Comparison of ENCODE assay signal across 17 cellular contexts in genomic region chr22:47653921-47654320, GRCh38.
DNase-seq lines count a peak whose midpoint lies in the region; ATAC-seq and TF ChIP-seq lines count a peak whose summit lies in the region.
"Had no signal": no experiment of that assay in that cellular context is flagged by ENCODE, and none has a peak within 500 bp of the region (broad histone marks: within the 10 kb centered on the region; RNA-seq: fewer than 3 reads in every experiment).

No MANE protein-coding gene starts in this region.

- DNase-seq in H9 (peak; percentile 8), esophagus muscularis mucosa (ENCODE audit: extremely low spot score) (peak; percentile 62), mesendoderm (no peak), trophoblast cell (no peak)
- DNase-seq: AML-193; Caco-2; Calu3; CD4-positive, alpha-beta T cell; CD8-positive, alpha-beta T cell; DMS79 treated with DMSO at 0.1 percent for 48 hours; GF-D8 had no signal

- no peak overlapping the region for H4K12ac ChIP-seq in trophoblast cell (ENCODE audit: low read depth, low read length)

- H3K4ac ChIP-seq in H9 (ENCODE audit: low read depth, low read length) (no peak overlapping the region), mesendoderm (ENCODE audit: low read depth, low read length) (no peak overlapping the region), trophoblast cell (ENCODE audit: low read depth, low read length) (no peak overlapping the region)

- H2BK120ac ChIP-seq in H9 (ENCODE audit: low read depth, low read length, poor library complexity, severe bottlenecking) (no peak overlapping the region), mesendoderm (ENCODE audit: low read depth, low read length) (no peak overlapping the region), trophoblast cell (ENCODE audit: insufficient read depth, low read length, poor library complexity) (no peak overlapping the region)

- H3K36me3 ChIP-seq in esophagus muscularis mucosa (no peaks in the 10 kb centered on the region), mesendoderm (ENCODE audit: control insufficient read depth, insufficient read depth, low read length) (no peaks in the 10 kb centered on the region), trophoblast cell (ENCODE audit: control insufficient read depth in 1 of 2, insufficient read depth in 2 of 2, low read length in 2 of 2) (no peaks in the 10 kb centered on the region)
- H3K36me3 ChIP-seq: BLaER1 treated with 17β-estradiol and CSF1 and Interleukin-3, amounts not matched to agents 10 nM and 100 nM had no signal

- no peaks in the 10 kb centered on the region for H3K79me1 ChIP-seq in H9 (ENCODE audit: insufficient read depth, low read depth, low read length, poor library complexity, severe bottlenecking)
- H3K79me1 ChIP-seq in mesendoderm (ENCODE audit: low read length): no peaks in the 10 kb centered on the region
- no peaks in the 10 kb centered on the region for H3K79me1 ChIP-seq in trophoblast cell (ENCODE audit: low read length)

- no peak overlapping the region for H2AFZ ChIP-seq in H9 (ENCODE audit: low read length)
- no peak overlapping the region for H2AFZ ChIP-seq in trophoblast cell (ENCODE audit: insufficient read depth, low read length, poor library complexity)

- no peak overlapping the region for H3K56ac ChIP-seq in H9 (ENCODE audit: insufficient read length, low read depth, low read length)
- H3K56ac ChIP-seq in mesendoderm (ENCODE audit: low read length): no peak overlapping the region

- intact Hi-C loops in esophagus muscularis mucosa (cut with DNase I): no loop called here

- H3K4me1 Mint-ChIP-seq in H9: peaks cover 4% of the 10 kb centered on the region in 2 experiments
- H3K4me1 Mint-ChIP-seq: B cell had no signal

- no peak overlapping the region for H2BK20ac ChIP-seq in H9 (ENCODE audit: low read depth, low read length, poor library complexity, severe bottlenecking)

- no peak overlapping the region for H2BK15ac ChIP-seq in H9 (ENCODE audit: low read depth, low read length)
- H2BK15ac ChIP-seq in mesendoderm (replicated peaks; ENCODE audit: low read depth): no peak overlapping the region

- no peak overlapping the region for H3K14ac ChIP-seq in H9 (ENCODE audit: insufficient read depth, low read length)
- H3K14ac ChIP-seq in trophoblast cell (ENCODE audit: low read length): no peak overlapping the region

- peaks cover 0 to 8% (median 4%) of the 10 kb centered on the region in 3 experiments; a peak in 4 of 7 replicates for H3K36me3 Mint-ChIP-seq in H9 (ENCODE audit: insufficient read depth in 1 of 3, low read depth in 3 of 3)
- H3K36me3 Mint-ChIP-seq: CD8-positive, alpha-beta T cell had no signal

- H3T11ph ChIP-seq in H9 (ENCODE audit: low read length): no peak overlapping the region

- peaks cover 11% of the 10 kb centered on the region in 2 experiments for H3K9me3 Mint-ChIP-seq in H9

- no peaks in the 10 kb centered on the region; the same call in none of the 2 replicates for H3K27me3 Mint-ChIP-seq in H9 (ENCODE audit: low read depth)
- H3K27me3 Mint-ChIP-seq: B cell; CD4-positive, alpha-beta T cell had no signal

- no peaks in the 10 kb centered on the region for H3K23me2 ChIP-seq in H9 (ENCODE audit: insufficient read length, low read depth, low read length, poor library complexity, severe bottlenecking)

- H2AK5ac ChIP-seq in H9 (ENCODE audit: insufficient read length, low read length) (no peak overlapping the region), mesendoderm (ENCODE audit: low read length) (peak overlapping the region; percentile 2), trophoblast cell (ENCODE audit: low read length) (no peak overlapping the region)

- no peak overlapping the region for H4K5ac ChIP-seq in H9 (ENCODE audit: insufficient read length, low read depth, low read length)
- no peak overlapping the region for H4K5ac ChIP-seq in mesendoderm (ENCODE audit: low read length)

- no peak overlapping the region for H2BK5ac ChIP-seq in H9 (ENCODE audit: insufficient read length, low read length)
- no peak overlapping the region for H2BK5ac ChIP-seq in mesendoderm (ENCODE audit: low read length)
- no peak overlapping the region for H2BK5ac ChIP-seq in trophoblast cell (ENCODE audit: low read depth, low read length, poor library complexity)

- TF ChIP-seq EP300 in esophagus muscularis mucosa (IDR thresholded peaks at IDR 0.05): no peak

- H3K4me3 Mint-ChIP-seq in H9: no peak overlapping the region
- H3K4me3 Mint-ChIP-seq: B cell; CD4-positive, alpha-beta T cell; CD8-positive, alpha-beta T cell had no signal

- H3K4me1 ChIP-seq in H9 (ENCODE audit: insufficient read depth, low read length) (no peaks in the 10 kb centered on the region), esophagus muscularis mucosa (peaks cover 0 to 19% (median 4%) of the 10 kb centered on the region in 4 donors), mesendoderm (ENCODE audit: control insufficient read depth, low read depth, low read length) (no peaks in the 10 kb centered on the region), trophoblast cell (ENCODE audit: control insufficient read depth in 1 of 2, insufficient read depth in 2 of 2, low read length in 2 of 2) (no peaks in the 10 kb centered on the region)
- H3K4me1 ChIP-seq: A549; BLaER1 treated with 17β-estradiol and CSF1 and Interleukin-3, amounts not matched to agents 10 nM and 100 nM; Caco-2 had no signal

- no peak for TF ChIP-seq POLR2A in esophagus muscularis mucosa (IDR thresholded peaks at IDR 0.05; ENCODE audit: low read depth)

- no peaks in the 10 kb centered on the region for H4K20me1 ChIP-seq in H9 (ENCODE audit: control insufficient read depth, insufficient read depth, insufficient read length)
- H4K20me1 ChIP-seq: BLaER1 treated with 17β-estradiol and CSF1 and Interleukin-3, amounts not matched to agents 10 nM and 100 nM had no signal

- no peak overlapping the region for H3K4me2 ChIP-seq in H9 (ENCODE audit: insufficient read depth, insufficient read length, low read length)
- no peak overlapping the region for H3K4me2 ChIP-seq in mesendoderm (ENCODE audit: low read length)
- H3K4me2 ChIP-seq in trophoblast cell (ENCODE audit: low read length): no peak overlapping the region
- H3K4me2 ChIP-seq: A549; BLaER1 treated with 17β-estradiol and CSF1 and Interleukin-3, amounts not matched to agents 10 nM and 100 nM had no signal

- no peak overlapping the region for H3K27ac Mint-ChIP-seq in H9
- H3K27ac Mint-ChIP-seq: B cell; CD4-positive, alpha-beta T cell; CD8-positive, alpha-beta T cell had no signal

- H3K23ac ChIP-seq in H9 (ENCODE audit: insufficient read length, low read depth, low read length): no peak overlapping the region
- no peak overlapping the region for H3K23ac ChIP-seq in mesendoderm (ENCODE audit: low read length)
- H3K23ac ChIP-seq in trophoblast cell (ENCODE audit: low read length): no peak overlapping the region

- H3K9me3 ChIP-seq in H9 (ENCODE audit: control insufficient read depth, low read depth, low read length): no peaks in the 10 kb centered on the region
- H3K9me3 ChIP-seq in esophagus muscularis mucosa: no peaks in the 10 kb centered on the region
- peaks cover 25% of the 10 kb centered on the region for H3K9me3 ChIP-seq in trophoblast cell (ENCODE audit: insufficient read depth, low read depth, low read length)
- H3K9me3 ChIP-seq: A549; BLaER1 treated with 17β-estradiol and CSF1 and Interleukin-3, amounts not matched to agents 10 nM and 100 nM; Caco-2 had no signal

- H4K91ac ChIP-seq in H9 (ENCODE audit: insufficient read length, low read depth, low read length) (no peak overlapping the region), trophoblast cell (ENCODE audit: low read depth, low read length) (no peak overlapping the region)

- no peak overlapping the region for H3K4me3 ChIP-seq in esophagus muscularis mucosa
- no peak overlapping the region for H3K4me3 ChIP-seq in mesendoderm (ENCODE audit: low read length)
- H3K4me3 ChIP-seq in trophoblast cell (ENCODE audit: low read depth, low read length): no peak overlapping the region
- H3K4me3 ChIP-seq: A549; BLaER1 treated with 17β-estradiol and CSF1 and Interleukin-3, amounts not matched to agents 10 nM and 100 nM had no signal

- no peak overlapping the region for H3K27ac ChIP-seq in H9 (ENCODE audit: insufficient read length, low read depth, low read length)
- H3K27ac ChIP-seq in esophagus muscularis mucosa (replicated peaks in 1 of 4): no peak overlapping the region
- H3K27ac ChIP-seq in mesendoderm (ENCODE audit: low read depth, low read length): no peak overlapping the region
- no peak overlapping the region for H3K27ac ChIP-seq in trophoblast cell (ENCODE audit: low read depth, low read length)
- H3K27ac ChIP-seq: 22Rv1; A549; BLaER1 treated with 17β-estradiol and CSF1 and Interleukin-3, amounts not matched to agents 10 nM and 100 nM; C4-2B had no signal

- no CpG with 5 or more reads among the region's 3 CpGs for WGBS in H9 (ENCODE audit: extremely low coverage, insufficient read length, low lambda C conversion rate)
- WGBS in esophagus muscularis mucosa: 89% methylated on average over 3 of the region's 3 CpGs
- WGBS in mesendoderm (ENCODE audit: extremely low coverage, insufficient coverage, low lambda C conversion rate): no CpG with 5 or more reads among the region's 3 CpGs
- WGBS in trophoblast cell (ENCODE audit: extremely low coverage, insufficient coverage, insufficient read length): no CpG with 5 or more reads among the region's 3 CpGs

- no peak for TF ChIP-seq CTCF in H9 (conservative IDR thresholded peaks at IDR 0.05)
- no peak for TF ChIP-seq CTCF in esophagus muscularis mucosa (IDR thresholded peaks at IDR 0.05)

- H3K27me3 ChIP-seq in H9 (ENCODE audit: insufficient read depth, low read length) (no peaks in the 10 kb centered on the region; the same call in 1 of the 2 replicates), esophagus muscularis mucosa (no peaks in the 10 kb centered on the region), mesendoderm (ENCODE audit: insufficient read depth, low read length, poor library complexity) (no peaks in the 10 kb centered on the region), trophoblast cell (ENCODE audit: insufficient read depth, low read length) (no peaks in the 10 kb centered on the region)
- H3K27me3 ChIP-seq: BLaER1 treated with 17β-estradiol and CSF1 and Interleukin-3, amounts not matched to agents 10 nM and 100 nM had no signal

- H3K18ac ChIP-seq in H9 (ENCODE audit: insufficient read length, low read depth, low read length) (no peak overlapping the region), mesendoderm (ENCODE audit: low read length) (no peak overlapping the region), trophoblast cell (ENCODE audit: low read length) (no peak overlapping the region)

- no peak overlapping the region for H2BK12ac ChIP-seq in H9 (ENCODE audit: insufficient read length, low read depth, low read length)
- no peak overlapping the region for H2BK12ac ChIP-seq in trophoblast cell (ENCODE audit: low read length)

- no peak for ATAC-seq in HG03039 (IDR thresholded peaks at IDR 0.05; ENCODE audit: unreplicated experiment)
- ATAC-seq: A549; CD8-positive, alpha-beta T cell had no signal

- H4K8ac ChIP-seq in H9 (replicated peaks; ENCODE audit: insufficient read length, low read depth, low read length) (no peak overlapping the region), mesendoderm (ENCODE audit: low read depth, low read length) (no peak overlapping the region), trophoblast cell (ENCODE audit: low read depth, low read length) (no peak overlapping the region)

- H3K79me2 ChIP-seq in H9 (ENCODE audit: insufficient read depth, low read length) (no peaks in the 10 kb centered on the region), mesendoderm (ENCODE audit: control insufficient read depth, insufficient read depth, low read length) (no peaks in the 10 kb centered on the region), trophoblast cell (ENCODE audit: control insufficient read depth, insufficient read depth, low read length, poor library complexity) (no peaks in the 10 kb centered on the region)

- H3K9ac ChIP-seq in H9 (ENCODE audit: extremely low read depth, insufficient read length, low read length): no peak overlapping the region
- no peak overlapping the region for H3K9ac ChIP-seq in mesendoderm (ENCODE audit: low read length)
- H3K9ac ChIP-seq in trophoblast cell (ENCODE audit: low read length): no peak overlapping the region
- H3K9ac ChIP-seq: BLaER1 treated with 17β-estradiol and CSF1 and Interleukin-3, amounts not matched to agents 10 nM and 100 nM had no signal

Comparison
In these comparisons a context has a peak if more than half of its experiments do, and no peak if none do; other contexts are left out.
1. DNase-seq: peak in H9 (single experiment) and esophagus muscularis mucosa (single experiment); none in mesendoderm (single experiment) and trophoblast cell (0 of 2).